In the genomic region with DNA sequence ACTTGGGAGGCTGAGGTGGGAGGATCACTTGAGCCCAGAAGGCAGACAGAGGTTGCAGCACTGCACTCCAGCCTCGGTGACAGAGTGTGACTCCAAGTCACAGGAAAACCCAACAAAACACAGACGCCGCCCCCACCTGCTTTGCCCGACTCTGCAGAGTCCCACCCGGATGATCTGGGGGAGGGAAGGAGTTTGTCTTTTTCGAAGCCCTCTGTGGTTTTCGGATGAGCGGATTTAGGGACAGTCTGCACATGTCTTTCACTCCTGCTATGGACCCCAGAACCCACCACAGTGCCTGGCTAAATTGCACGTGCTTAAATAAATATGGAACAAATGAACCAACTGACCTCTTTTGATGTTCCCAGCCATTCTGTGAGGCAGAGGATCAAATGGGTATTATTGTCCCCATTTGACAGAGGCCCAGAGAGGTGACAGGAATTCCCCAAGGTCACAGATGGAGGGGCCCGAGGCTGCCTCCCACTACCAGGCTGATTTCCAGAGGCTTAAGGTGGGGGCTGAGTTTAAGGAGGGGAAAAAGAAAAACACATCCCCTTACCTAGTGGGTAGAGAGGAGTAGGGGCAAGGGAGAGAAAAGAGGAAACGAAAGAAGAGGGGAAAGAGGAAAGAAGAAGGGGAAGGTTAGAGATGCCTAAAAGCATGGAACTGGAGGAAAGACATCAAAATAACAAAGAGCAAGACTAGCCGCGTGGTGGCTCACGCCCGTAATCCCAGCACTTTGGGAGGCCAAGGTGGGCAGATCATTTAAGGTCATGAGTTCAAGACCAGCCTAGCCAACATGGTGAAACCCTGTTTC, we compare ENCODE assay signal across 19 cellular contexts. TPM values are rescaled to one million over a fixed set of nuclear protein-coding genes. Genes with fewer than 3 reads are reported as not detected.
DNase-seq lines count a peak whose midpoint lies in the region; ATAC-seq, FAIRE-seq and TF ChIP-seq lines count a peak whose summit lies in the region.
"Had no signal": no experiment of that assay in that cellular context is flagged by ENCODE, and none has a peak within 500 bp of the region (broad histone marks: within the 10 kb centered on the region; RNA-seq: fewer than 3 reads in every experiment).

No MANE protein-coding gene starts in this region.

- H4K8ac ChIP-seq in H1 (ENCODE audit: extremely low read depth, insufficient read depth, low read length) (no peak overlapping the region; the same call in 1 of the 2 replicates), neuronal stem cell (ENCODE audit: low read depth, low read length) (no peak overlapping the region)

- WGBS in H1 (ENCODE audit: extremely low coverage in 1 of 2, insufficient coverage in 1 of 2, insufficient read length in 1 of 2, insufficient replicate concordance in 2 of 2, low coverage in 1 of 2, low lambda C conversion rate in 2 of 2, missing lambda C conversion rate in 1 of 2), 2 experiments = 86% methylated on average over 15 of the region's 15 CpGs; no CpG with 5 or more reads in 1 of the 2 experiments
- no CpG with 5 or more reads among the region's 15 CpGs for WGBS in neuronal stem cell (ENCODE audit: extremely low coverage in 2 of 2, insufficient read length in 2 of 2, insufficient replicate concordance in 1 of 2), 2 donors
- WGBS in GM23248 (ENCODE audit: low coverage in 1 of 2, low lambda C conversion rate in 2 of 2, missing lambda C conversion rate in 2 of 2), 2 experiments = 77 to 81% methylated on average over 15 of the region's 15 CpGs

- no peak for FAIRE-seq in H1 (lab: Jason Lieb, UNC)

- H3K79me2 ChIP-seq in PC-9 (ENCODE audit: low read depth) (no peaks in the 10 kb centered on the region), H1 (ENCODE audit: control insufficient read depth in 1 of 2, insufficient read depth in 2 of 2, low read length in 2 of 2) (no peaks in the 10 kb centered on the region), GM23248 (ENCODE audit: insufficient read depth) (no peaks in the 10 kb centered on the region)

- CTCF ChIA-PET in PC-9 (lab: Charles Lee) = no interaction called here
- CTCF ChIA-PET in H1 (lab: Charles Lee; ENCODE audit: partially characterized antibody) = interaction anchor here (1.5 kb wide), 1 partner anchor 37 kb away, joined by 3 read pairs; no protein-coding TSS in a partner anchor

- H4K20me1 ChIP-seq in PC-9 (ENCODE audit: insufficient read depth) = no peaks in the 10 kb centered on the region
- no peaks in the 10 kb centered on the region for H4K20me1 ChIP-seq in H1 (replicated peaks in 1 of 2; ENCODE audit: control insufficient read depth in 1 of 2, insufficient read depth in 2 of 2, low read length in 2 of 2)
- no peaks in the 10 kb centered on the region for H4K20me1 ChIP-seq in GM23248 (ENCODE audit: insufficient read depth)

- no peaks in the 10 kb centered on the region for H3K9me3 Mint-ChIP-seq in stimulated activated naive B cell treated with anti-CD40 and anti-IgM and Interleukin-4, amounts not matched to agents 10 μg/mL and 1 μg/mL and 100 μg/mL, for 72 hours

- peak overlapping the region; percentile 81 for H3K27ac ChIP-seq in PC-9
- no peak overlapping the region for H3K27ac ChIP-seq in H1 (ENCODE audit: low read depth, low read length)
- no peak overlapping the region for H3K27ac ChIP-seq in neuronal stem cell (replicated peaks; ENCODE audit: low read length)
- no peak overlapping the region for H3K27ac ChIP-seq in GM23248
- H3K27ac ChIP-seq: ascending aorta, colonic mucosa, tibial artery had no signal

- H4K91ac ChIP-seq in H1 (replicated peaks; ENCODE audit: insufficient read length, low read length) = no peak overlapping the region
- H4K91ac ChIP-seq in neuronal stem cell (ENCODE audit: low read depth, low read length, poor library complexity) = no peak overlapping the region

- TF ChIP-seq CTCF in PC-9 (conservative IDR thresholded peaks at IDR 0.05) = no peak
- TF ChIP-seq CTCF in H1 (IDR thresholded peaks at IDR 0.05; ENCODE audit: control extremely low read depth in 1 of 3, insufficient read depth in 1 of 3, low read depth in 1 of 3, low read length in 3 of 3) = no peak

- no peak overlapping the region for H3K14ac ChIP-seq in H1 (ENCODE audit: insufficient read length)
- H3K14ac ChIP-seq in neuronal stem cell (ENCODE audit: low read length) = no peak overlapping the region

- H3K9me2 ChIP-seq in PC-9 (ENCODE audit: insufficient read depth) = no peaks in the 10 kb centered on the region
- H3K9me2 ChIP-seq in GM23248 (ENCODE audit: insufficient read depth) = no peaks in the 10 kb centered on the region

- H3K4ac ChIP-seq in H1 (replicated peaks; ENCODE audit: insufficient read length, low read depth, low read length) (no peak overlapping the region), neuronal stem cell (ENCODE audit: low read length) (no peak overlapping the region)

- no peaks in the 10 kb centered on the region for H3K36me3 ChIP-seq in PC-9 (ENCODE audit: low read depth)
- no peaks in the 10 kb centered on the region for H3K36me3 ChIP-seq in H1 (ENCODE audit: control insufficient read depth in 2 of 4, insufficient read depth in 4 of 4, low read length in 3 of 4)
- H3K36me3 ChIP-seq in neuronal stem cell (replicated peaks in 1 of 2; ENCODE audit: control insufficient read depth in 2 of 2, insufficient read depth in 2 of 2, low read length in 2 of 2) = no peaks in the 10 kb centered on the region
- no peaks in the 10 kb centered on the region for H3K36me3 ChIP-seq in GM23248 (ENCODE audit: low read depth)
- H3K36me3 ChIP-seq: ascending aorta, colonic mucosa, HAP-1, tibial artery had no signal

- no peak for TF ChIP-seq POLR2A in H1 (IDR thresholded peaks at IDR 0.05; ENCODE audit: control extremely low read depth in 1 of 2, low read depth in 2 of 2, low read length in 2 of 2)

- DNase-seq in KBM-7 (peak; percentile 75), PC-9 (no peak), H1 (ENCODE audit: low read depth in 1 of 2, low spot score in 2 of 2) (no peak), inferior parietal cortex (ENCODE audit: extremely low spot score) (no peak), neuronal stem cell (ENCODE audit: low spot score) (no peak), GM23248 (no peak)
- DNase-seq in stimulated activated naive B cell treated with anti-CD40 and anti-IgM and Interleukin-4, amounts not matched to agents 10 μg/mL and 1 μg/mL and 100 μg/mL, for 72 hours = no peak
- DNase-seq: activated CD4-positive, alpha-beta T cell treated with anti-CD3 and anti-CD28 coated beads for 1 hour; activated CD8-positive, alpha-beta memory T cell treated with anti-CD3 and anti-CD28 coated beads, Interleukin-2, amount 50 U/mL, for 48 hours; AML-193; colonic mucosa; KG1; NCI-H1436 treated with DMSO at 0.1 percent for 48 hours; NCI-H82; stimulated activated CD4-positive, alpha-beta T cell treated with anti-CD3 and anti-CD28 coated beads, Interleukin-4, amount 100 ng/mL, for 24 hours; tibial artery had no signal

- H3K27ac Mint-ChIP-seq in stimulated activated naive B cell treated with anti-CD40 and anti-IgM and Interleukin-4, amounts not matched to agents 10 μg/mL and 1 μg/mL and 100 μg/mL, for 72 hours = peak overlapping the region; percentile 75

- H3K23me2 ChIP-seq in H1 (ENCODE audit: low read depth, low read length) = no peaks in the 10 kb centered on the region

- H3K18ac ChIP-seq in H1 (ENCODE audit: extremely low read depth, low read length) (no peak overlapping the region), neuronal stem cell (ENCODE audit: low read length) (no peak overlapping the region)

- no peak overlapping the region for H2AFZ ChIP-seq in PC-9
- no peak overlapping the region for H2AFZ ChIP-seq in H1 (ENCODE audit: low read length)
- H2AFZ ChIP-seq in neuronal stem cell (ENCODE audit: low read length) = no peak overlapping the region
- H2AFZ ChIP-seq in GM23248 = no peak overlapping the region

- H3K4me1 ChIP-seq in PC-9 (replicated peaks; ENCODE audit: insufficient read depth) = peaks cover 89% of the 10 kb centered on the region
- peaks cover 0 to 17% (median 6%) of the 10 kb centered on the region in 4 experiments; a peak in 4 of 7 replicates for H3K4me1 ChIP-seq in H1 (replicated peaks in 1 of 4; ENCODE audit: control insufficient read depth in 3 of 4, insufficient read depth in 4 of 4, low read length in 3 of 4)
- peaks cover 0 to 1% of the 10 kb centered on the region in 2 donors for H3K4me1 ChIP-seq in neuronal stem cell (ENCODE audit: control insufficient read depth in 2 of 2, insufficient read depth in 1 of 2, low read depth in 1 of 2, low read length in 2 of 2)
- no peaks in the 10 kb centered on the region for H3K4me1 ChIP-seq in GM23248 (ENCODE audit: insufficient read depth)
- H3K4me1 ChIP-seq: ascending aorta, colonic mucosa, HAP-1 had no signal

- 0 out of 2 replicates have a peak overlapping the region, but pooled peaks have one; percentile 61 for H2BK20ac ChIP-seq in H1 (ENCODE audit: low read length)

- ATAC-seq in stimulated activated naive B cell treated with anti-CD40 and anti-IgM and Interleukin-4, amounts not matched to agents 10 μg/mL and 1 μg/mL and 100 μg/mL, for 72 hours (replicated peaks) = peak; percentile 41 to 63
- no peak for ATAC-seq in GM19467 (IDR thresholded peaks at IDR 0.05; ENCODE audit: unreplicated experiment)

- H2BK12ac ChIP-seq in H1 (ENCODE audit: low read depth, low read length) (no peak overlapping the region), neuronal stem cell (ENCODE audit: low read length) (no peak overlapping the region)

- no peak overlapping the region for H3K9ac ChIP-seq in H1 (replicated peaks in 1 of 4; ENCODE audit: extremely low read depth in 1 of 4, low read depth in 3 of 4, low read length in 3 of 4)
- H3K9ac ChIP-seq in neuronal stem cell (ENCODE audit: low read depth, low read length, poor library complexity) = no peak overlapping the region
- H3K9ac ChIP-seq in GM23248 = no peak overlapping the region

- peaks cover 0 to 3% of the 10 kb centered on the region in 2 donors for H3K36me3 Mint-ChIP-seq in stimulated activated naive B cell treated with anti-CD40 and anti-IgM and Interleukin-4, amounts not matched to agents 10 μg/mL and 1 μg/mL and 100 μg/mL, for 72 hours

- H2AK5ac ChIP-seq in H1 (ENCODE audit: low read depth, low read length) (no peak overlapping the region), neuronal stem cell (ENCODE audit: low read depth, low read length) (no peak overlapping the region)

- intact Hi-C loops in PC-9 (cut with micrococcal nuclease; ENCODE audit: unreplicated experiment) = no loop called here

- H3F3A ChIP-seq in PC-9 (ENCODE audit: insufficient read depth, low read depth) (peaks cover 70% of the 10 kb centered on the region), GM23248 (ENCODE audit: insufficient read depth) (no peaks in the 10 kb centered on the region)

- no peak overlapping the region for H4K5ac ChIP-seq in H1 (ENCODE audit: insufficient read length, low read depth, low read length)

- H3K79me1 ChIP-seq in H1 (ENCODE audit: low read depth, low read length) (no peaks in the 10 kb centered on the region), neuronal stem cell (ENCODE audit: low read depth, low read length) (no peaks in the 10 kb centered on the region)

- no peaks in the 10 kb centered on the region for H3K27me3 Mint-ChIP-seq in stimulated activated naive B cell treated with anti-CD40 and anti-IgM and Interleukin-4, amounts not matched to agents 10 μg/mL and 1 μg/mL and 100 μg/mL, for 72 hours

- H3K27me3 ChIP-seq in PC-9 (ENCODE audit: insufficient read depth, low read depth) = no peaks in the 10 kb centered on the region
- H3K27me3 ChIP-seq in H1 (replicated peaks in 1 of 4; ENCODE audit: control insufficient read depth in 3 of 4, extremely low read depth in 1 of 4, insufficient read depth in 3 of 4, low read length in 3 of 4) = no peaks in the 10 kb centered on the region
- peaks cover 0 to 8% (median 0%) of the 10 kb centered on the region in 3 experiments for H3K27me3 ChIP-seq in neuronal stem cell (ENCODE audit: control insufficient read depth in 3 of 3, insufficient read depth in 3 of 3, low read depth in 1 of 3, low read length in 3 of 3)
- H3K27me3 ChIP-seq in GM23248 (replicated peaks; ENCODE audit: insufficient read depth) = 0 out of 2 replicates have a peak, but pooled peaks cover 9% of the 10 kb centered on the region
- H3K27me3 ChIP-seq: ascending aorta, colonic mucosa had no signal

- no peak overlapping the region for H3K56ac ChIP-seq in H1 (replicated peaks; ENCODE audit: insufficient read length, low read depth, low read length)

- H3K9me3 ChIP-seq in PC-9 (ENCODE audit: insufficient read depth, low read depth) (no peaks in the 10 kb centered on the region), H1 (ENCODE audit: insufficient read depth in 2 of 2, low read depth in 1 of 2, low read length in 1 of 2) (peaks cover 0 to 3% of the 10 kb centered on the region in 2 experiments; a peak in 1 of 4 replicates), neuronal stem cell (replicated peaks in 1 of 2; ENCODE audit: control insufficient read depth in 2 of 2, insufficient read depth in 1 of 2, low read depth in 1 of 2, low read length in 2 of 2) (no peaks in the 10 kb centered on the region), GM23248 (ENCODE audit: low read depth) (no peaks in the 10 kb centered on the region)
- H3K9me3 ChIP-seq: ascending aorta, colonic mucosa, HAP-1, tibial artery had no signal

- H2BK5ac ChIP-seq in H1 (ENCODE audit: low read depth, low read length) (no peak overlapping the region), neuronal stem cell (ENCODE audit: low read length) (no peak overlapping the region)

- peaks cover 25 to 46% of the 10 kb centered on the region in 2 donors for H3K4me1 Mint-ChIP-seq in stimulated activated naive B cell treated with anti-CD40 and anti-IgM and Interleukin-4, amounts not matched to agents 10 μg/mL and 1 μg/mL and 100 μg/mL, for 72 hours

- no peak for TF ChIP-seq RAD21 in H1 (IDR thresholded peaks at IDR 0.05 in 1 of 2, conservative IDR thresholded peaks at IDR 0.05 in 1 of 2; ENCODE audit: low read depth in 2 of 2, low read length in 2 of 2)

- TF ChIP-seq EP300 in H1 (IDR thresholded peaks at IDR 0.05; ENCODE audit: borderline replicate concordance in 1 of 2, low read depth in 2 of 2, low read length in 2 of 2) = no peak

- BruUV-seq in PC-9 (replicated peaks; lab: Mats Ljungman, UMichigan) = no TSS peak

- no peak overlapping the region for H3K4me3 ChIP-seq in PC-9
- H3K4me3 ChIP-seq in H1 (ENCODE audit: extremely low read depth in 1 of 4, insufficient read depth in 2 of 4, low read depth in 3 of 4, low read length in 4 of 4) = no peak overlapping the region
- no peak overlapping the region for H3K4me3 ChIP-seq in neuronal stem cell (ENCODE audit: low read length in 2 of 2)
- no peak overlapping the region for H3K4me3 ChIP-seq in GM23248
- H3K4me3 ChIP-seq: ascending aorta, colonic mucosa, HAP-1, tibial artery had no signal

- POLR2A ChIA-PET in PC-9 (lab: Charles Lee; ENCODE audit: unreplicated experiment) (no interaction called here), H1 (lab: Charles Lee; ENCODE audit: partially characterized antibody) (no interaction called here)

- no peak overlapping the region for H3K23ac ChIP-seq in H1 (ENCODE audit: insufficient read length)
- no peak overlapping the region for H3K23ac ChIP-seq in neuronal stem cell (ENCODE audit: low read depth, low read length, poor library complexity)

- in situ Hi-C loops in KBM-7 (cut with MboI; ENCODE audit: low pct_unique_long_range_greater_than_20kb, low sequenced_read_pairs) (no loop called here), GM23248 (cut with MboI) (no loop called here)

- no peak overlapping the region for H2BK120ac ChIP-seq in H1 (replicated peaks; ENCODE audit: low read depth, low read length)
- no peak overlapping the region for H2BK120ac ChIP-seq in neuronal stem cell (ENCODE audit: low read depth, low read length)

- H2BK15ac ChIP-seq in H1 (ENCODE audit: low read length) (no peak overlapping the region), neuronal stem cell (ENCODE audit: low read length) (no peak overlapping the region)

- peak overlapping the region; percentile 95 for H3K4me2 ChIP-seq in PC-9
- H3K4me2 ChIP-seq in H1 (ENCODE audit: insufficient read depth in 1 of 2, low read depth in 2 of 2, low read length in 2 of 2) = no peak overlapping the region
- no peak overlapping the region for H3K4me2 ChIP-seq in neuronal stem cell (ENCODE audit: insufficient read depth, low read length, poor library complexity, severe bottlenecking)
- H3K4me2 ChIP-seq in GM23248 (ENCODE audit: unreplicated experiment) = no peak overlapping the region

- H3K4me3 Mint-ChIP-seq in stimulated activated naive B cell treated with anti-CD40 and anti-IgM and Interleukin-4, amounts not matched to agents 10 μg/mL and 1 μg/mL and 100 μg/mL, for 72 hours = peak overlapping the region in 1 of 2 donors; percentile 33

RNA-seq across cellular contexts. Expression of a gene that starts 59.4 kb away (rescaled TPM):
- 134 and 195 TPM in 2 replicates for total RNA-seq in PC-9 (2021)
- 146 and 161 TPM in 2 replicates for total RNA-seq in H1 (2021; fragmentation: NEBNext Ultra II Directional; extraction: Animal tissue kit (Norgen Biotek cat#: 25700))
- polyA plus RNA-seq in H1 (2011; rRNA removed) (19.3 and 67.3 TPM in 2 replicates), GM23248 (2016; fragmentation: Nextera tagmentation; extraction: Ambion mirVana) (64.1 and 64.6 TPM in 2 replicates)
- 38.7 TPM for polyA plus RNA-seq in H1 (2011; cell fraction: cytosol; rRNA removed)
- polyA plus RNA-seq in H1 (2011; cell fraction: nucleus; rRNA removed) = 39.2 TPM
- 111 to 150 TPM (median 125 TPM) in 4 replicates for polyA plus RNA-seq in H1 (2012, experiment 1 of 2)
- polyA plus RNA-seq in H1 (2012, experiment 2 of 2) = 9.4 TPM
- polyA plus RNA-seq in H1 (2013, experiment 1 of 2) = 108 TPM
- polyA plus RNA-seq in H1 (2013, experiment 2 of 2) = 103 TPM
- 139 and 420 TPM in 2 replicates for polyA minus RNA-seq in H1 (2011; rRNA and poly(A)+ RNA removed)
- polyA minus RNA-seq in H1 (2011; cell fraction: cytosol; rRNA and poly(A)+ RNA removed) = 116 TPM
- polyA minus RNA-seq in H1 (2011; cell fraction: nucleus; rRNA and poly(A)+ RNA removed) = 156 TPM
- polyA plus RNA-seq in neuronal stem cell (2013, experiment 1 of 2) = 33.8 TPM
- polyA plus RNA-seq in neuronal stem cell (2013, experiment 2 of 2) = 33.9 TPM
- total RNA-seq in GM23248 (2014; rRNA removed; shearing (Covaris generic)) = 106 and 107 TPM in 2 replicates
